In genomic region chr7:27936244-27937102, GRCh38 we compare ENCODE assay signal across 15 cellular contexts.
"Had no signal": no experiment of that assay in that cellular context is flagged by ENCODE, and none has a peak within 500 bp of the region (broad histone marks: within the 10 kb centered on the region; RNA-seq: fewer than 3 reads in every experiment).

No MANE protein-coding gene starts in this region.

- H3K27me3 Mint-ChIP-seq: activated CD4-positive, alpha-beta T cell treated with anti-CD3 and anti-CD28 coated beads for 36 hours; naive B cell had no signal

- DNase-seq: activated CD4-positive, alpha-beta T cell treated with anti-CD3 and anti-CD28 coated beads for 36 hours; activated CD8-positive, alpha-beta memory T cell treated with anti-CD3 and anti-CD28 coated beads, Interleukin-2, amount 50 U/mL, for 48 hours; activated CD8-positive, alpha-beta T cell treated with anti-CD3 and anti-CD28 coated beads, Interleukin-2, amount 10 ng/mL, durations not matched to agents 7 days and 5 days; activated naive CD4-positive, alpha-beta T cell; gastrocnemius medialis; heart right ventricle; left ventricle myocardium superior; naive B cell; right lobe of liver; stimulated activated CD4-positive, alpha-beta T cell treated with anti-CD3 and anti-CD28 coated beads, Interleukin-2, amount 100 ng/mL, for 24 hours; stimulated activated naive CD8-positive, alpha-beta T cell treated with anti-CD3 and anti-CD28 coated beads, Interleukin-15, Interleukin-2, amounts not matched to agents 100 U/mL and 50 U/mL, for 24 hours; T-helper 9 cell; upper lobe of right lung had no signal

- H3K4me1 Mint-ChIP-seq: activated CD4-positive, alpha-beta T cell treated with anti-CD3 and anti-CD28 coated beads for 36 hours had no signal

- H3K27me3 ChIP-seq: ascending aorta, gastrocnemius medialis, heart right ventricle, right lobe of liver, suprapubic skin, upper lobe of right lung had no signal

- H3K4me1 ChIP-seq: ascending aorta, right lobe of liver, suprapubic skin, upper lobe of right lung had no signal

- ATAC-seq: activated CD4-positive, alpha-beta T cell treated with anti-CD3 and anti-CD28 coated beads for 36 hours; activated CD8-positive, alpha-beta T cell treated with anti-CD3 and anti-CD28 coated beads, Interleukin-2, amount 10 ng/mL, durations not matched to agents 7 days and 5 days; gastrocnemius medialis; left ventricle myocardium superior; stimulated activated naive CD8-positive, alpha-beta T cell treated with anti-CD3 and anti-CD28 coated beads, Interleukin-15, Interleukin-2, amounts not matched to agents 100 U/mL and 50 U/mL, for 24 hours; upper lobe of right lung had no signal

- H3K27ac Mint-ChIP-seq: activated CD4-positive, alpha-beta T cell treated with anti-CD3 and anti-CD28 coated beads for 36 hours; activated CD8-positive, alpha-beta T cell treated with anti-CD3 and anti-CD28 coated beads, Interleukin-2, amount 10 ng/mL, durations not matched to agents 7 days and 5 days had no signal

- H3K4me3 ChIP-seq: ascending aorta, gastrocnemius medialis, heart right ventricle, right lobe of liver, suprapubic skin, upper lobe of right lung had no signal

- H3K27ac ChIP-seq: ascending aorta, gastrocnemius medialis, heart right ventricle, right lobe of liver, suprapubic skin, upper lobe of right lung had no signal

- H3K9me3 ChIP-seq: ascending aorta, gastrocnemius medialis, right lobe of liver, suprapubic skin, upper lobe of right lung had no signal

- H3K4me3 Mint-ChIP-seq: activated CD4-positive, alpha-beta T cell treated with anti-CD3 and anti-CD28 coated beads for 36 hours; activated CD8-positive, alpha-beta T cell treated with anti-CD3 and anti-CD28 coated beads, Interleukin-2, amount 10 ng/mL, durations not matched to agents 7 days and 5 days; naive B cell had no signal

- H3K9me3 Mint-ChIP-seq: naive B cell had no signal

- H3K36me3 ChIP-seq: ascending aorta, gastrocnemius medialis, heart right ventricle, right lobe of liver, upper lobe of right lung had no signal
